Comparison of ENCODE assay signal across 1 cellular context in genomic region chr11:116931206-116931953, GRCh38.
TF ChIP-seq lines count a peak whose summit lies in the region.

No MANE protein-coding gene starts in this region.

TF ChIP-seq in HepG2, 621 proteins besides CTCF, POLR2A, EP300 and RAD21 (continued from another document):
- TF ChIP-seq PRDM10 (CRISPR knock-in tag; IDR thresholded peaks at IDR 0.05; ENCODE audit: low read depth) (no peak), ZNF350 (CRISPR knock-in tag; IDR thresholded peaks at IDR 0.05; ENCODE audit: borderline replicate concordance, low read depth) (no peak), ZNF30 (CRISPR knock-in tag; IDR thresholded peaks at IDR 0.05) (no peak), MTERF4 (CRISPR knock-in tag; IDR thresholded peaks at IDR 0.05) (no peak), UBTF (CRISPR knock-in tag; IDR thresholded peaks at IDR 0.05) (no peak), ZBTB38 (CRISPR knock-in tag; IDR thresholded peaks at IDR 0.05) (no peak), ZFP82 (CRISPR knock-in tag; IDR thresholded peaks at IDR 0.05; ENCODE audit: borderline replicate concordance) (no peak), THRA (CRISPR knock-in tag; IDR thresholded peaks at IDR 0.05; ENCODE audit: borderline replicate concordance) (no peak)
